Comparison of ENCODE assay signal across 20 cellular contexts in genomic region chr10:48805411-48805810, GRCh38.
DNase-seq lines count a peak whose midpoint lies in the region; ATAC-seq and TF ChIP-seq lines count a peak whose summit lies in the region.
"Had no signal": no experiment of that assay in that cellular context is flagged by ENCODE, and none has a peak within 500 bp of the region (broad histone marks: within the 10 kb centered on the region; RNA-seq: fewer than 3 reads in every experiment).

No MANE protein-coding gene starts in this region.

- DNase-seq in heart right ventricle (no peak), left cardiac atrium (no peak), naive B cell (no peak), globus pallidus (ENCODE audit: low spot score) (no peak)
- DNase-seq: activated naive CD4-positive, alpha-beta T cell treated with anti-CD3 and anti-CD28 coated beads, Interleukin-2, amount 50 U/mL, for 16 hours; activated T-cell treated with anti-CD3 and anti-CD28 coated beads, Interleukin-2, amount 50 U/mL, for 4 hours; CD4-positive, alpha-beta memory T cell; GF-D8; H9; NCI-H1436 treated with DMSO at 0.1 percent for 48 hours; NCI-H2171; NCI-H526; T1000 had no signal

- ATAC-seq in heart right ventricle (peak in 3 of 8 donors; percentile 3 to 7 (median 4)), left cardiac atrium (no peak), naive B cell (ENCODE audit: low read depth in 2 of 2) (no peak), HG03280 (IDR thresholded peaks at IDR 0.05; ENCODE audit: unreplicated experiment) (no peak), GM18873 (IDR thresholded peaks at IDR 0.05; ENCODE audit: low FRiP score, unreplicated experiment) (no peak)
- ATAC-seq: WTC11 had no signal

- H3K36me3 Mint-ChIP-seq in naive B cell = peaks cover 9 to 28% of the 10 kb centered on the region in 2 donors
- H3K36me3 Mint-ChIP-seq: CD4-positive, alpha-beta memory T cell; WTC11 had no signal

- H3K9ac ChIP-seq in OCI-LY3 (ENCODE audit: low read length) = no peak overlapping the region

- no peak overlapping the region for H3K4me2 ChIP-seq in OCI-LY3 (ENCODE audit: low read length)

- H3K36me3 ChIP-seq in heart right ventricle (peaks cover 0 to 9% (median 0%) of the 10 kb centered on the region in 9 donors), OCI-LY3 (replicated peaks; ENCODE audit: low read depth, low read length) (peaks cover 70% of the 10 kb centered on the region)

- no peak for TF ChIP-seq CTCF in heart right ventricle (IDR thresholded peaks at IDR 0.05)
- TF ChIP-seq CTCF in OCI-LY3 (IDR thresholded peaks at IDR 0.05; ENCODE audit: low read depth, low read length) = no peak

- peaks cover 31% of the 10 kb centered on the region for H4K20me1 ChIP-seq in OCI-LY3 (ENCODE audit: insufficient read depth, low read length)

- no peak overlapping the region for H3K4me3 ChIP-seq in heart right ventricle
- H3K4me3 ChIP-seq in OCI-LY3 (ENCODE audit: low read length) = no peak overlapping the region
- H3K4me3 ChIP-seq: K562 had no signal

- intact Hi-C loops in heart right ventricle (cut with DNase I) = no loop called here
- intact Hi-C loops in left cardiac atrium (cut with DNase I) = no loop called here

- peaks cover under 1% of the 10 kb centered on the region; the same call in 1 of the 2 replicates for H3K79me2 ChIP-seq in OCI-LY3 (ENCODE audit: low read length)

- H3K27ac ChIP-seq in heart right ventricle = peak overlapping the region in 7 of 10 donors; percentile 30 to 76 (median 61)
- peak overlapping the region; percentile 48 for H3K27ac ChIP-seq in OCI-LY3 (ENCODE audit: low read length)
- H3K27ac ChIP-seq in temporal lobe (ENCODE audit: low read depth, low read length) = peak overlapping the region; percentile 19

- H3K27me3 Mint-ChIP-seq in naive B cell = no peaks in the 10 kb centered on the region

- H3K4me1 Mint-ChIP-seq in naive B cell = peaks cover 18 to 51% (median 44%) of the 10 kb centered on the region in 3 donors

- H3K9me3 Mint-ChIP-seq in naive B cell = peaks cover 0 to 2% (median 0%) of the 10 kb centered on the region in 7 donors
- H3K9me3 Mint-ChIP-seq: activated T-cell treated with anti-CD3 and anti-CD28 coated beads, Interleukin-2, amount 50 U/mL, for 4 hours; H9 had no signal

- peak overlapping the region in 5 of 6 donors; percentile 61 to 96 (median 90) for H3K27ac Mint-ChIP-seq in naive B cell
- H3K27ac Mint-ChIP-seq: CD4-positive, alpha-beta memory T cell; H9; WTC11 had no signal

- H3K4me1 ChIP-seq in heart right ventricle = peaks cover 19 to 72% (median 49%) of the 10 kb centered on the region in 9 donors
- peaks cover 49% of the 10 kb centered on the region for H3K4me1 ChIP-seq in OCI-LY3 (ENCODE audit: low read length)

- H2AFZ ChIP-seq in OCI-LY3 (ENCODE audit: low read depth, low read length) = no peak overlapping the region

- H3K27me3 ChIP-seq in heart right ventricle (no peaks in the 10 kb centered on the region), OCI-LY3 (ENCODE audit: low read depth, low read length) (no peaks in the 10 kb centered on the region)
- H3K27me3 ChIP-seq: dorsolateral prefrontal cortex had no signal

- 68 to 90% methylated on average over 1 of the region's 1 CpG for WGBS in heart right ventricle, 2 donors

- H3K4me3 Mint-ChIP-seq in naive B cell = peak overlapping the region in 2 of 8 donors; percentile 9 to 47
- H3K4me3 Mint-ChIP-seq: activated T-cell treated with anti-CD3 and anti-CD28 coated beads, Interleukin-2, amount 50 U/mL, for 4 hours; CD4-positive, alpha-beta memory T cell; H9; WTC11 had no signal

- no peaks in the 10 kb centered on the region for H3K9me3 ChIP-seq in heart right ventricle
- H3K9me3 ChIP-seq in OCI-LY3 (ENCODE audit: insufficient read depth, low read length) = no peaks in the 10 kb centered on the region
